17 cellular contexts compared by ENCODE assay signal in the genomic region with DNA sequence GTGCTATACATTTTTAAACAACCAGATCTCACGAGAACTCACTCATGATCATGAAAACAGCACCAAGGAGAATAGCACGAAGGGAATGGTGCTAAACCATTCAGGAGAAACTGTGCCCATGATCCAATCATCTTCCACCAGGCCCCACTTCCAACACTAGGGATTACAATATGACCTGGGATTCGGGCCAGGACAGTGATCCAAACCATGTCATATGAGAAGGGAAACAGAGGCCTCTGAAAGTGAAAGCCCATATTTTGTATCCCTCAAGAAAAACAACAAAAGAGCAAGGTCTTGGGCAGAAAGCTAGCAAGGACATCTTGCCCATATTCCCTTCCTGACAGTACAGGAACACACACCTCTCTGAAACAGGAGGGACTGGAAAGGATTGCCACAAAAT.
"Had no signal": no experiment of that assay in that cellular context is flagged by ENCODE, and none has a peak within 500 bp of the region (broad histone marks: within the 10 kb centered on the region; RNA-seq: fewer than 3 reads in every experiment).

No MANE protein-coding gene starts in this region.

- H3K4me3 ChIP-seq: esophagus squamous epithelium, heart left ventricle, smooth muscle cell, suprapubic skin, thyroid gland, upper lobe of left lung, uterus had no signal

- H3K9me3 ChIP-seq: esophagus squamous epithelium, suprapubic skin, thyroid gland, uterus had no signal

- H3K36me3 ChIP-seq: esophagus squamous epithelium, heart left ventricle, suprapubic skin, thyroid gland, upper lobe of left lung, uterus had no signal

- H3K27me3 ChIP-seq: thyroid gland, upper lobe of left lung, uterus had no signal

- H3K4me1 ChIP-seq: esophagus squamous epithelium, heart left ventricle, suprapubic skin, thyroid gland, upper lobe of left lung, uterus had no signal

- DNase-seq: cerebellar nuclear complex; dermis blood vessel endothelial cell; esophagus squamous epithelium; heart left ventricle; hippocampal formation; kidney glomerular epithelial cell; naive thymus-derived CD4-positive, alpha-beta T cell; nephron progenitor cell; posterior cingulate gyrus; right cardiac atrium; stimulated activated CD4-positive, alpha-beta T cell treated with anti-CD3 and anti-CD28 coated beads, Interleukin-2, amount 100 ng/mL, for 48 hours; stimulated activated naive CD4-positive, alpha-beta T cell treated with Interleukin-2 at 50 U/mL for 16 hours; thyroid gland; upper lobe of left lung; uterus had no signal

- H3K27ac ChIP-seq: esophagus squamous epithelium, heart left ventricle, suprapubic skin, thyroid gland, upper lobe of left lung, uterus had no signal
